Comparison of ENCODE assay signal across 8 cellular contexts in genomic region chr16:30660424-30661251, GRCh38. TPM values are rescaled to one million over a fixed set of nuclear protein-coding genes. Genes with fewer than 3 reads are reported as not detected.
DNase-seq lines count a peak whose midpoint lies in the region; FAIRE-seq and TF ChIP-seq lines count a peak whose summit lies in the region.

No MANE protein-coding gene starts in this region.

- no peaks in the 10 kb centered on the region for H3K27me3 ChIP-seq in CD4-positive, alpha-beta memory T cell (ENCODE audit: insufficient read depth, low read length)
- no peaks in the 10 kb centered on the region for H3K27me3 ChIP-seq in OCI-LY3 (ENCODE audit: low read depth, low read length)

- H3K79me2 ChIP-seq in OCI-LY3 (ENCODE audit: low read length): peaks cover 64% of the 10 kb centered on the region

- H3K9me3 Mint-ChIP-seq in CD4-positive, alpha-beta memory T cell: peaks cover 0 to 7% (median 0%) of the 10 kb centered on the region in 8 donors

- peak; percentile 76 to 95 (median 79) for DNase-seq in CD4-positive, alpha-beta memory T cell
- peak; percentile 86 for DNase-seq in activated naive CD4-positive, alpha-beta T cell treated with Interleukin-2 at 50 U/mL for 16 hours
- DNase-seq in iris pigment epithelial cell (ENCODE audit: low read depth): peak; percentile 68
- DNase-seq in stimulated activated CD4-positive, alpha-beta T cell treated with anti-CD3 and anti-CD28 coated beads, Interleukin-4, amount 100 ng/mL, for 48 hours (ENCODE audit: low read depth in 2 of 2): peak; percentile 57 to 77
- DNase-seq in frontal cortex (ENCODE audit: low spot score in 2 of 2): no peak
- no peak for DNase-seq in NCI-H1417 treated with DMSO at 0.1 percent for 48 hours (lab: John Stamatoyannopoulos, UW)
- no peak for DNase-seq in NCI-H2081 treated with DMSO at 0.1 percent for 48 hours (lab: John Stamatoyannopoulos, UW)

- peaks cover 48% of the 10 kb centered on the region for H3K36me3 ChIP-seq in CD4-positive, alpha-beta memory T cell (ENCODE audit: insufficient read depth, low read length)
- peaks cover 51% of the 10 kb centered on the region for H3K36me3 ChIP-seq in OCI-LY3 (replicated peaks; ENCODE audit: low read depth, low read length)

- H3K4me3 Mint-ChIP-seq in CD4-positive, alpha-beta memory T cell: peak overlapping the region; percentile 84 to 96 (median 86)

- no peaks in the 10 kb centered on the region for H3K9me3 ChIP-seq in CD4-positive, alpha-beta memory T cell (ENCODE audit: control insufficient read depth in 1 of 2, low read length in 2 of 2)
- no peaks in the 10 kb centered on the region for H3K9me3 ChIP-seq in OCI-LY3 (ENCODE audit: insufficient read depth, low read length)

- peak overlapping the region; percentile 97 for H3K4me2 ChIP-seq in OCI-LY3 (ENCODE audit: low read length)

- no peaks in the 10 kb centered on the region for H3K27me3 Mint-ChIP-seq in CD4-positive, alpha-beta memory T cell

- peaks cover 39 to 55% of the 10 kb centered on the region in 2 donors for H3K36me3 Mint-ChIP-seq in CD4-positive, alpha-beta memory T cell

- peak overlapping the region; percentile 88 to 98 (median 96) for H3K27ac Mint-ChIP-seq in CD4-positive, alpha-beta memory T cell

- H3K9ac ChIP-seq in OCI-LY3 (ENCODE audit: low read length): peak overlapping the region; percentile 98

- CTCF ChIA-PET in CD4-positive, alpha-beta memory T cell (lab: Charles Lee; ENCODE audit: partially characterized antibody): interaction anchor here (0.6 to 4.7 kb wide), 6 partner anchors 8 to 548 kb away, joined by 3 to 47 read pairs (median 4); no protein-coding TSS in a partner anchor

- H3K4me3 ChIP-seq in CD4-positive, alpha-beta memory T cell (ENCODE audit: low read length in 2 of 2): peak overlapping the region; percentile 73 to 82
- H3K4me3 ChIP-seq in OCI-LY3 (ENCODE audit: low read length): peak overlapping the region; percentile 86

- peaks cover 32 to 60% (median 47%) of the 10 kb centered on the region in 4 donors for H3K4me1 Mint-ChIP-seq in CD4-positive, alpha-beta memory T cell

- H3K4me1 ChIP-seq in CD4-positive, alpha-beta memory T cell (ENCODE audit: insufficient read depth, low read length): peaks cover 51% of the 10 kb centered on the region
- H3K4me1 ChIP-seq in OCI-LY3 (ENCODE audit: low read length): peaks cover 40% of the 10 kb centered on the region

- H2AFZ ChIP-seq in OCI-LY3 (ENCODE audit: low read depth, low read length): no peak overlapping the region

- H4K20me1 ChIP-seq in OCI-LY3 (ENCODE audit: insufficient read depth, low read length): peaks cover 39% of the 10 kb centered on the region

- intact Hi-C loops in CD4-positive, alpha-beta memory T cell (cut with micrococcal nuclease): no loop called here

- FAIRE-seq in frontal cortex (lab: Jason Lieb, UNC): no peak

- peak overlapping the region; percentile 99 for H3K27ac ChIP-seq in CD4-positive, alpha-beta memory T cell (ENCODE audit: low read depth, low read length)
- peak overlapping the region; percentile 98 for H3K27ac ChIP-seq in OCI-LY3 (ENCODE audit: low read length)

- POLR2A ChIA-PET in CD4-positive, alpha-beta memory T cell (lab: Charles Lee; ENCODE audit: partially characterized antibody): interaction anchor here (0.8 to 4.2 kb wide), 22 partner anchors 11 to 595 kb away, joined by 3 to 154 read pairs (median 8); partner anchors contain the start of genes ALDOA, CORO1A, DCTPP1 and PHKG2

- TF ChIP-seq CTCF in OCI-LY3 (IDR thresholded peaks at IDR 0.05; ENCODE audit: low read depth, low read length): no peak

RNA-seq across cellular contexts. Expression of gene FBRS, which starts 2.4 kb away (rescaled TPM):
- total RNA-seq in CD4-positive, alpha-beta memory T cell: 100 to 1,000 TPM; 164 to 172 TPM
- polyA plus RNA-seq in CD4-positive, alpha-beta memory T cell: 1 to 10 TPM in 1 of 2 donors, under 1 TPM in 1; 0.70 to 7.9 TPM
- total RNA-seq in frontal cortex: 8.2 TPM

RNA-seq across cellular contexts. Expression of gene PRR14, which starts 9.9 kb away (rescaled TPM):
- 100 to 1,000 TPM in 1 of 2 experiments, 10 to 100 TPM in 1; 92.0 to 100 TPM for total RNA-seq in CD4-positive, alpha-beta memory T cell
- 10 to 100 TPM in 1 of 2 donors, 1 to 10 TPM in 1; 8.7 to 25.9 TPM for polyA plus RNA-seq in CD4-positive, alpha-beta memory T cell
- total RNA-seq in frontal cortex: 7.3 TPM

RNA-seq across cellular contexts. Expression of gene SRCAP, which starts 38.3 kb away (rescaled TPM):
- 100 to 1,000 TPM; 101 to 115 TPM for total RNA-seq in CD4-positive, alpha-beta memory T cell
- polyA plus RNA-seq in CD4-positive, alpha-beta memory T cell: 10 to 100 TPM in 1 of 2 donors, 1 to 10 TPM in 1; 1.2 to 35.4 TPM
- total RNA-seq in frontal cortex: 14.3 TPM

RNA-seq across cellular contexts. Expression of gene ZNF689, which starts 50.4 kb away (rescaled TPM):
- total RNA-seq in CD4-positive, alpha-beta memory T cell: 10 to 100 TPM; 13.1 to 14.5 TPM
- 10 to 100 TPM; 11.9 to 13.5 TPM for polyA plus RNA-seq in CD4-positive, alpha-beta memory T cell
- 9.0 TPM for total RNA-seq in frontal cortex

Comparison
In these comparisons a context has a peak if more than half of its experiments do, and no peak if none do; other contexts are left out.
1. DNase-seq: peak in CD4-positive, alpha-beta memory T cell (5 of 5), activated naive CD4-positive, alpha-beta T cell treated with Interleukin-2 at 50 U/mL for 16 hours (single experiment), iris pigment epithelial cell (single experiment) and stimulated activated CD4-positive, alpha-beta T cell treated with anti-CD3 and anti-CD28 coated beads, Interleukin-4, amount 100 ng/mL, for 48 hours (2 of 2); none in frontal cortex (0 of 2), NCI-H1417 treated with DMSO at 0.1 percent for 48 hours (single experiment) and NCI-H2081 treated with DMSO at 0.1 percent for 48 hours (single experiment).
2. RNA of gene FBRS, which starts 2.4 kb away (total RNA-seq): 164 to 172 TPM in CD4-positive, alpha-beta memory T cell; 8.2 TPM in frontal cortex (single experiment); every median in the first group is over 10 times any median in the second.
3. RNA of gene PRR14, which starts 9.9 kb away (total RNA-seq): 92.0 to 100 TPM in CD4-positive, alpha-beta memory T cell; 7.3 TPM in frontal cortex (single experiment); every median in the first group is over 10 times any median in the second.